ENCODE assay signal across 1 cellular context in genomic region chr2:46134531-46135229, GRCh38.
TF ChIP-seq lines count a peak whose summit lies in the region.

No MANE protein-coding gene starts in this region.

TF ChIP-seq in K562, 482 proteins besides CTCF, POLR2A, EP300 and RAD21 (continued from another document and continues in another):
- TF ChIP-seq, protein P1, sequence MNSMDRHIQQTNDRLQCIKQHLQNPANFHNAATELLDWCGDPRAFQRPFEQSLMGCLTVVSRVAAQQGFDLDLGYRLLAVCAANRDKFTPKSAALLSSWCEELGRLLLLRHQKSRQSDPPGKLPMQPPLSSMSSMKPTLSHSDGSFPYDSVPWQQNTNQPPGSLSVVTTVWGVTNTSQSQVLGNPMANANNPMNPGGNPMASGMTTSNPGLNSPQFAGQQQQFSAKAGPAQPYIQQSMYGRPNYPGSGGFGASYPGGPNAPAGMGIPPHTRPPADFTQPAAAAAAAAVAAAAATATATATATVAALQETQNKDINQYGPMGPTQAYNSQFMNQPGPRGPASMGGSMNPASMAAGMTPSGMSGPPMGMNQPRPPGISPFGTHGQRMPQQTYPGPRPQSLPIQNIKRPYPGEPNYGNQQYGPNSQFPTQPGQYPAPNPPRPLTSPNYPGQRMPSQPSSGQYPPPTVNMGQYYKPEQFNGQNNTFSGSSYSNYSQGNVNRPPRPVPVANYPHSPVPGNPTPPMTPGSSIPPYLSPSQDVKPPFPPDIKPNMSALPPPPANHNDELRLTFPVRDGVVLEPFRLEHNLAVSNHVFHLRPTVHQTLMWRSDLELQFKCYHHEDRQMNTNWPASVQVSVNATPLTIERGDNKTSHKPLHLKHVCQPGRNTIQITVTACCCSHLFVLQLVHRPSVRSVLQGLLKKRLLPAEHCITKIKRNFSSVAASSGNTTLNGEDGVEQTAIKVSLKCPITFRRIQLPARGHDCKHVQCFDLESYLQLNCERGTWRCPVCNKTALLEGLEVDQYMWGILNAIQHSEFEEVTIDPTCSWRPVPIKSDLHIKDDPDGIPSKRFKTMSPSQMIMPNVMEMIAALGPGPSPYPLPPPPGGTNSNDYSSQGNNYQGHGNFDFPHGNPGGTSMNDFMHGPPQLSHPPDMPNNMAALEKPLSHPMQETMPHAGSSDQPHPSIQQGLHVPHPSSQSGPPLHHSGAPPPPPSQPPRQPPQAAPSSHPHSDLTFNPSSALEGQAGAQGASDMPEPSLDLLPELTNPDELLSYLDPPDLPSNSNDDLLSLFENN (IDR thresholded peaks at IDR 0.05; ENCODE audit: low read depth in 2 of 2, low read length in 2 of 2) = no peak
- peak; percentile 75 for TF ChIP-seq L3MBTL2 (IDR thresholded peaks at IDR 0.05)
- no peak for TF ChIP-seq ZNF584 (CRISPR knock-in tag; IDR thresholded peaks at IDR 0.05; ENCODE audit: low read depth)
- TF ChIP-seq, protein P2, sequence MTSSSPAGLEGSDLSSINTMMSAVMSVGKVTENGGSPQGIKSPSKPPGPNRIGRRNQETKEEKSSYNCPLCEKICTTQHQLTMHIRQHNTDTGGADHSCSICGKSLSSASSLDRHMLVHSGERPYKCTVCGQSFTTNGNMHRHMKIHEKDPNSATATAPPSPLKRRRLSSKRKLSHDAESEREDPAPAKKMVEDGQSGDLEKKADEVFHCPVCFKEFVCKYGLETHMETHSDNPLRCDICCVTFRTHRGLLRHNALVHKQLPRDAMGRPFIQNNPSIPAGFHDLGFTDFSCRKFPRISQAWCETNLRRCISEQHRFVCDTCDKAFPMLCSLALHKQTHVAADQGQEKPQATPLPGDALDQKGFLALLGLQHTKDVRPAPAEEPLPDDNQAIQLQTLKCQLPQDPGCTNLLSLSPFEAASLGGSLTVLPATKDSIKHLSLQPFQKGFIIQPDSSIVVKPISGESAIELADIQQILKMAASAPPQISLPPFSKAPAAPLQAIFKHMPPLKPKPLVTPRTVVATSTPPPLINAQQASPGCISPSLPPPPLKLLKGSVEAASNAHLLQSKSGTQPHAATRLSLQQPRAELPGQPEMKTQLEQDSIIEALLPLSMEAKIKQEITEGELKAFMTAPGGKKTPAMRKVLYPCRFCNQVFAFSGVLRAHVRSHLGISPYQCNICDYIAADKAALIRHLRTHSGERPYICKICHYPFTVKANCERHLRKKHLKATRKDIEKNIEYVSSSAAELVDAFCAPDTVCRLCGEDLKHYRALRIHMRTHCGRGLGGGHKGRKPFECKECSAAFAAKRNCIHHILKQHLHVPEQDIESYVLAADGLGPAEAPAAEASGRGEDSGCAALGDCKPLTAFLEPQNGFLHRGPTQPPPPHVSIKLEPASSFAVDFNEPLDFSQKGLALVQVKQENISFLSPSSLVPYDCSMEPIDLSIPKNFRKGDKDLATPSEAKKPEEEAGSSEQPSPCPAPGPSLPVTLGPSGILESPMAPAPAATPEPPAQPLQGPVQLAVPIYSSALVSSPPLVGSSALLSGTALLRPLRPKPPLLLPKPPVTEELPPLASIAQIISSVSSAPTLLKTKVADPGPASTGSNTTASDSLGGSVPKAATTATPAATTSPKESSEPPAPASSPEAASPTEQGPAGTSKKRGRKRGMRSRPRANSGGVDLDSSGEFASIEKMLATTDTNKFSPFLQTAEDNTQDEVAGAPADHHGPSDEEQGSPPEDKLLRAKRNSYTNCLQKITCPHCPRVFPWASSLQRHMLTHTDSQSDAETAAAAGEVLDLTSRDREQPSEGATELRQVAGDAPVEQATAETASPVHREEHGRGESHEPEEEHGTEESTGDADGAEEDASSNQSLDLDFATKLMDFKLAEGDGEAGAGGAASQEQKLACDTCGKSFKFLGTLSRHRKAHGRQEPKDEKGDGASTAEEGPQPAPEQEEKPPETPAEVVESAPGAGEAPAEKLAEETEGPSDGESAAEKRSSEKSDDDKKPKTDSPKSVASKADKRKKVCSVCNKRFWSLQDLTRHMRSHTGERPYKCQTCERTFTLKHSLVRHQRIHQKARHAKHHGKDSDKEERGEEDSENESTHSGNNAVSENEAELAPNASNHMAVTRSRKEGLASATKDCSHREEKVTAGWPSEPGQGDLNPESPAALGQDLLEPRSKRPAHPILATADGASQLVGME (CRISPR knock-in tag; IDR thresholded peaks at IDR 0.05) = no peak
- TF ChIP-seq ARID1B (IDR thresholded peaks at IDR 0.05) = peak; percentile 50; the same call in 1 of the 2 replicates
- no peak for TF ChIP-seq STAG1 (CRISPR knock-in tag; IDR thresholded peaks at IDR 0.05; ENCODE audit: borderline replicate concordance)
- TF ChIP-seq GATAD2B (IDR thresholded peaks at IDR 0.05; ENCODE audit: borderline replicate concordance) = no peak
- no peak for TF ChIP-seq GATAD2A (IDR thresholded peaks at IDR 0.05)
- TF ChIP-seq HDAC3 (IDR thresholded peaks at IDR 0.05; ENCODE audit: borderline replicate concordance, partially characterized antibody) = no peak
- no peak for TF ChIP-seq ZKSCAN8 (CRISPR knock-in tag; IDR thresholded peaks at IDR 0.05)
- TF ChIP-seq CBX8 (IDR thresholded peaks at IDR 0.05; ENCODE audit: borderline replicate concordance, extremely low read depth, low read depth, low read length, poor library complexity, severe bottlenecking) = no peak
- TF ChIP-seq RFX7 (CRISPR knock-in tag; IDR thresholded peaks at IDR 0.05) = no peak
- peak; percentile 61 for TF ChIP-seq ATF7 (IDR thresholded peaks at IDR 0.05)
- no peak for TF ChIP-seq MEF2A (IDR thresholded peaks at IDR 0.05; ENCODE audit: control insufficient read depth, low read depth, low read length)
- no peak; the same call in 1 of the 2 replicates for TF ChIP-seq DMBX1 (CRISPR knock-in tag; IDR thresholded peaks at IDR 0.05; ENCODE audit: borderline replicate concordance)
- no peak for TF ChIP-seq FOXO4 (CRISPR knock-in tag; IDR thresholded peaks at IDR 0.05)
- peak; percentile 26; the same call in 1 of the 2 replicates for TF ChIP-seq SMARCE1 (IDR thresholded peaks at IDR 0.05)
- TF ChIP-seq MEIS2 (IDR thresholded peaks at IDR 0.05; ENCODE audit: partially characterized antibody) = peak; percentile 45
- TF ChIP-seq MYC (IDR thresholded peaks at IDR 0.05; ENCODE audit: low read depth, low read length) = peak; percentile 41; the same call in 1 of the 2 replicates
- TF ChIP-seq MYC (CRISPR knock-in tag; IDR thresholded peaks at IDR 0.05; ENCODE audit: borderline replicate concordance, low read depth) = no peak
- no peak for TF ChIP-seq ZNF3 (CRISPR knock-in tag; IDR thresholded peaks at IDR 0.05)
- peak; percentile 28; the same call in 1 of the 2 replicates for TF ChIP-seq SMARCA4 (IDR thresholded peaks at IDR 0.05)
- TF ChIP-seq ZEB2 (IDR thresholded peaks at IDR 0.05) = no peak
- TF ChIP-seq ZNF224 (CRISPR knock-in tag; IDR thresholded peaks at IDR 0.05) = no peak
- TF ChIP-seq, protein P3, sequence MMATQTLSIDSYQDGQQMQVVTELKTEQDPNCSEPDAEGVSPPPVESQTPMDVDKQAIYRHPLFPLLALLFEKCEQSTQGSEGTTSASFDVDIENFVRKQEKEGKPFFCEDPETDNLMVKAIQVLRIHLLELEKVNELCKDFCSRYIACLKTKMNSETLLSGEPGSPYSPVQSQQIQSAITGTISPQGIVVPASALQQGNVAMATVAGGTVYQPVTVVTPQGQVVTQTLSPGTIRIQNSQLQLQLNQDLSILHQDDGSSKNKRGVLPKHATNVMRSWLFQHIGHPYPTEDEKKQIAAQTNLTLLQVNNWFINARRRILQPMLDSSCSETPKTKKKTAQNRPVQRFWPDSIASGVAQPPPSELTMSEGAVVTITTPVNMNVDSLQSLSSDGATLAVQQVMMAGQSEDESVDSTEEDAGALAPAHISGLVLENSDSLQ (IDR thresholded peaks at IDR 0.05) = peak; percentile 43; the same call in 1 of the 2 replicates
- no peak for TF ChIP-seq ZNF778 (CRISPR knock-in tag; IDR thresholded peaks at IDR 0.05)
- TF ChIP-seq POLR2H (tag; IDR thresholded peaks at IDR 0.05; ENCODE audit: low read depth) = no peak
- peak; percentile 29; the same call in 1 of the 2 replicates for TF ChIP-seq CBFA2T2 (conservative IDR thresholded peaks at IDR 0.05)
- TF ChIP-seq NCOA4 (IDR thresholded peaks at IDR 0.05; ENCODE audit: partially characterized antibody) = no peak
- no peak for TF ChIP-seq BRF2 (IDR thresholded peaks at IDR 0.05; ENCODE audit: borderline replicate concordance, insufficient read depth, insufficient read length)
- no peak for TF ChIP-seq ARHGAP35 (IDR thresholded peaks at IDR 0.05; ENCODE audit: partially characterized antibody)
- peak; percentile 89; the same call in 1 of the 2 replicates for TF ChIP-seq ESRRA (IDR thresholded peaks at IDR 0.05; ENCODE audit: borderline replicate concordance, low read depth)
- no peak for TF ChIP-seq ETV5 (CRISPR knock-in tag; IDR thresholded peaks at IDR 0.05; ENCODE audit: low read depth)
- TF ChIP-seq ZBTB8A (IDR thresholded peaks at IDR 0.05; ENCODE audit: partially characterized antibody) = no peak
- TF ChIP-seq SRSF3 (IDR thresholded peaks at IDR 0.05; ENCODE audit: insufficient read depth, low read length) = no peak
- no peak for TF ChIP-seq U2AF1 (optimal IDR thresholded peaks at IDR 0.05; ENCODE audit: low read depth, low read length)
- TF ChIP-seq JUND (IDR thresholded peaks at IDR 0.05; ENCODE audit: borderline replicate concordance, low read depth, low read length) = peak; percentile 52; the same call in 1 of the 2 replicates
- peak; percentile 58; the same call in 1 of the 3 replicates for TF ChIP-seq JUND (tag; IDR thresholded peaks at IDR 0.05; ENCODE audit: borderline replicate concordance, low read depth, low read length)
- TF ChIP-seq CBFA2T3 (IDR thresholded peaks at IDR 0.05) = peak; percentile 34; the same call in 1 of the 2 replicates
- TF ChIP-seq NUFIP1 (IDR thresholded peaks at IDR 0.05; ENCODE audit: partially characterized antibody) = no peak
- no peak for TF ChIP-seq ATF6 (CRISPR knock-in tag; IDR thresholded peaks at IDR 0.05)
- TF ChIP-seq, protein P4, sequence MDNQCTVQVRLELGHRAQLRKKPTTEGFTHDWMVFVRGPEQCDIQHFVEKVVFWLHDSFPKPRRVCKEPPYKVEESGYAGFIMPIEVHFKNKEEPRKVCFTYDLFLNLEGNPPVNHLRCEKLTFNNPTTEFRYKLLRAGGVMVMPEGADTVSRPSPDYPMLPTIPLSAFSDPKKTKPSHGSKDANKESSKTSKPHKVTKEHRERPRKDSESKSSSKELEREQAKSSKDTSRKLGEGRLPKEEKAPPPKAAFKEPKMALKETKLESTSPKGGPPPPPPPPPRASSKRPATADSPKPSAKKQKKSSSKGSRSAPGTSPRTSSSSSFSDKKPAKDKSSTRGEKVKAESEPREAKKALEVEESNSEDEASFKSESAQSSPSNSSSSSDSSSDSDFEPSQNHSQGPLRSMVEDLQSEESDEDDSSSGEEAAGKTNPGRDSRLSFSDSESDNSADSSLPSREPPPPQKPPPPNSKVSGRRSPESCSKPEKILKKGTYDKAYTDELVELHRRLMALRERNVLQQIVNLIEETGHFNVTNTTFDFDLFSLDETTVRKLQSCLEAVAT (IDR thresholded peaks at IDR 0.05) = peak in 1 of 2 experiments; percentile 50; a peak in 1 of 4 replicates
- TF ChIP-seq, protein P5, sequence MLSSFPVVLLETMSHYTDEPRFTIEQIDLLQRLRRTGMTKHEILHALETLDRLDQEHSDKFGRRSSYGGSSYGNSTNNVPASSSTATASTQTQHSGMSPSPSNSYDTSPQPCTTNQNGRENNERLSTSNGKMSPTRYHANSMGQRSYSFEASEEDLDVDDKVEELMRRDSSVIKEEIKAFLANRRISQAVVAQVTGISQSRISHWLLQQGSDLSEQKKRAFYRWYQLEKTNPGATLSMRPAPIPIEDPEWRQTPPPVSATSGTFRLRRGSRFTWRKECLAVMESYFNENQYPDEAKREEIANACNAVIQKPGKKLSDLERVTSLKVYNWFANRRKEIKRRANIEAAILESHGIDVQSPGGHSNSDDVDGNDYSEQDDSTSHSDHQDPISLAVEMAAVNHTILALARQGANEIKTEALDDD (IDR thresholded peaks at IDR 0.05) = 0 out of 2 replicates have a peak, but pooled peaks have one; percentile 33
- no peak for TF ChIP-seq CHD4 (IDR thresholded peaks at IDR 0.05; ENCODE audit: insufficient read depth, insufficient replicate concordance, low read depth, low read length, poor library complexity, severe bottlenecking)
- TF ChIP-seq TCF7L2 (IDR thresholded peaks at IDR 0.05; ENCODE audit: low read depth, low read length) = no peak
- TF ChIP-seq ZNF785 (CRISPR knock-in tag; IDR thresholded peaks at IDR 0.05) = no peak
- TF ChIP-seq, protein P6, sequence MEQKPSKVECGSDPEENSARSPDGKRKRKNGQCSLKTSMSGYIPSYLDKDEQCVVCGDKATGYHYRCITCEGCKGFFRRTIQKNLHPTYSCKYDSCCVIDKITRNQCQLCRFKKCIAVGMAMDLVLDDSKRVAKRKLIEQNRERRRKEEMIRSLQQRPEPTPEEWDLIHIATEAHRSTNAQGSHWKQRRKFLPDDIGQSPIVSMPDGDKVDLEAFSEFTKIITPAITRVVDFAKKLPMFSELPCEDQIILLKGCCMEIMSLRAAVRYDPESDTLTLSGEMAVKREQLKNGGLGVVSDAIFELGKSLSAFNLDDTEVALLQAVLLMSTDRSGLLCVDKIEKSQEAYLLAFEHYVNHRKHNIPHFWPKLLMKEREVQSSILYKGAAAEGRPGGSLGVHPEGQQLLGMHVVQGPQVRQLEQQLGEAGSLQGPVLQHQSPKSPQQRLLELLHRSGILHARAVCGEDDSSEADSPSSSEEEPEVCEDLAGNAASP (IDR thresholded peaks at IDR 0.05) = no peak
